ENCODE assay signal across 17 cellular contexts in genomic region chr12:108419949-108420348, GRCh38.
DNase-seq lines count a peak whose midpoint lies in the region; ATAC-seq and TF ChIP-seq lines count a peak whose summit lies in the region.
"Had no signal": no experiment of that assay in that cellular context is flagged by ENCODE, and none has a peak within 500 bp of the region (broad histone marks: within the 10 kb centered on the region; RNA-seq: fewer than 3 reads in every experiment).

No MANE protein-coding gene starts in this region.

- H3K4me3 Mint-ChIP-seq in activated naive CD8-positive, alpha-beta T cell treated with anti-CD3 and anti-CD28 coated beads, Interleukin-2, amount 50 U/mL, for 24 hours: no peak overlapping the region
- H3K4me3 Mint-ChIP-seq in activated naive CD8-positive, alpha-beta T cell treated with anti-CD3 and anti-CD28 coated beads for 36 hours: no peak overlapping the region
- H3K4me3 Mint-ChIP-seq: IgD-negative memory B cell had no signal

- POLR2A ChIA-PET in PC-9 (lab: Charles Lee; ENCODE audit: unreplicated experiment): no interaction called here

- intact Hi-C loops in PC-9 (cut with micrococcal nuclease; ENCODE audit: unreplicated experiment): no loop called here
- intact Hi-C loops in left ventricle myocardium inferior (cut with micrococcal nuclease): no loop called here

- H3K4me1 ChIP-seq in PC-9 (replicated peaks; ENCODE audit: insufficient read depth) (no peaks in the 10 kb centered on the region), left ventricle myocardium inferior (no peaks in the 10 kb centered on the region)

- no peak for DNase-seq in activated naive CD8-positive, alpha-beta T cell treated with anti-CD3 and anti-CD28 coated beads, Interleukin-2, amount 50 U/mL, for 24 hours
- no peak for DNase-seq in activated naive CD8-positive, alpha-beta T cell treated with anti-CD3 and anti-CD28 coated beads for 36 hours
- DNase-seq in PC-9: no peak
- DNase-seq in choroid plexus epithelial cell (ENCODE audit: low read depth): peak; percentile 9
- no peak for DNase-seq in kidney glomerular epithelial cell (lab: John Stamatoyannopoulos, UW)
- no peak for DNase-seq in midbrain (lab: John Stamatoyannopoulos, UW)
- no peak for DNase-seq in left ventricle myocardium inferior
- DNase-seq: AML-193, Calu3, DMS79 treated with DMSO at 0.1 percent for 48 hours, GF-D8, NCI-H1436 treated with DMSO at 0.1 percent for 48 hours, NCI-H2081, NCI-H345, NCI-H69 had no signal

- no peaks in the 10 kb centered on the region for H3K9me2 ChIP-seq in PC-9 (ENCODE audit: insufficient read depth)

- H3K27ac ChIP-seq in PC-9: no peak overlapping the region
- H3K27ac ChIP-seq in left ventricle myocardium inferior (replicated peaks): no peak overlapping the region

- TF ChIP-seq CTCF in PC-9 (conservative IDR thresholded peaks at IDR 0.05) (no peak), choroid plexus epithelial cell (conservative IDR thresholded peaks at IDR 0.05; ENCODE audit: low read depth, low read length) (no peak), left ventricle myocardium inferior (IDR thresholded peaks at IDR 0.05; ENCODE audit: borderline replicate concordance) (no peak)

- 0 out of 2 replicates have a peak overlapping the region, but pooled peaks have one; percentile 21 for H2AFZ ChIP-seq in PC-9

- peaks cover 3% of the 10 kb centered on the region for H3K27me3 Mint-ChIP-seq in activated naive CD8-positive, alpha-beta T cell treated with anti-CD3 and anti-CD28 coated beads, Interleukin-2, amount 50 U/mL, for 24 hours
- peaks cover 3% of the 10 kb centered on the region for H3K27me3 Mint-ChIP-seq in activated naive CD8-positive, alpha-beta T cell treated with anti-CD3 and anti-CD28 coated beads for 36 hours

- H3F3A ChIP-seq in PC-9 (ENCODE audit: insufficient read depth, low read depth): no peaks in the 10 kb centered on the region

- H3K36me3 Mint-ChIP-seq in activated naive CD8-positive, alpha-beta T cell treated with anti-CD3 and anti-CD28 coated beads, Interleukin-2, amount 50 U/mL, for 24 hours (ENCODE audit: low read depth): no peaks in the 10 kb centered on the region
- no peaks in the 10 kb centered on the region for H3K36me3 Mint-ChIP-seq in activated naive CD8-positive, alpha-beta T cell treated with anti-CD3 and anti-CD28 coated beads for 36 hours
- H3K36me3 Mint-ChIP-seq: IgD-negative memory B cell had no signal

- H4K20me1 ChIP-seq in PC-9 (ENCODE audit: insufficient read depth): no peaks in the 10 kb centered on the region

- BruUV-seq in PC-9 (replicated peaks; lab: Mats Ljungman, UMichigan): no TSS peak

- CTCF ChIA-PET in PC-9 (lab: Charles Lee): no interaction called here

- no peak overlapping the region for H3K4me3 ChIP-seq in PC-9
- H3K4me3 ChIP-seq in choroid plexus epithelial cell (ENCODE audit: low read depth, low read length): no peak overlapping the region
- H3K4me3 ChIP-seq in left ventricle myocardium inferior: no peak overlapping the region

- H3K4me1 Mint-ChIP-seq in activated naive CD8-positive, alpha-beta T cell treated with anti-CD3 and anti-CD28 coated beads, Interleukin-2, amount 50 U/mL, for 24 hours: no peaks in the 10 kb centered on the region
- H3K4me1 Mint-ChIP-seq in activated naive CD8-positive, alpha-beta T cell treated with anti-CD3 and anti-CD28 coated beads for 36 hours: no peaks in the 10 kb centered on the region
- H3K4me1 Mint-ChIP-seq: IgD-negative memory B cell had no signal

- H3K27ac Mint-ChIP-seq in activated naive CD8-positive, alpha-beta T cell treated with anti-CD3 and anti-CD28 coated beads, Interleukin-2, amount 50 U/mL, for 24 hours: peak overlapping the region; percentile 46
- H3K27ac Mint-ChIP-seq in activated naive CD8-positive, alpha-beta T cell treated with anti-CD3 and anti-CD28 coated beads for 36 hours: no peak overlapping the region
- H3K27ac Mint-ChIP-seq: IgD-negative memory B cell had no signal

- H3K27me3 ChIP-seq in PC-9 (ENCODE audit: insufficient read depth, low read depth) (peaks cover 11% of the 10 kb centered on the region), left ventricle myocardium inferior (ENCODE audit: low read depth) (peaks cover 6% of the 10 kb centered on the region)

- H3K4me2 ChIP-seq in PC-9: no peak overlapping the region

- H3K79me2 ChIP-seq in PC-9 (ENCODE audit: low read depth): no peaks in the 10 kb centered on the region

- H3K9me3 Mint-ChIP-seq in activated naive CD8-positive, alpha-beta T cell treated with anti-CD3 and anti-CD28 coated beads, Interleukin-2, amount 50 U/mL, for 24 hours: no peaks in the 10 kb centered on the region
- no peaks in the 10 kb centered on the region for H3K9me3 Mint-ChIP-seq in activated naive CD8-positive, alpha-beta T cell treated with anti-CD3 and anti-CD28 coated beads for 36 hours

- H3K36me3 ChIP-seq in PC-9 (ENCODE audit: low read depth): no peaks in the 10 kb centered on the region
- H3K36me3 ChIP-seq in left ventricle myocardium inferior: no peaks in the 10 kb centered on the region

- H3K9me3 ChIP-seq in PC-9 (ENCODE audit: insufficient read depth, low read depth) (no peaks in the 10 kb centered on the region), left ventricle myocardium inferior (replicated peaks) (peaks cover 4% of the 10 kb centered on the region)

- no peak for ATAC-seq in activated naive CD8-positive, alpha-beta T cell treated with anti-CD3 and anti-CD28 coated beads, Interleukin-2, amount 50 U/mL, for 24 hours
- ATAC-seq: Right ventricle myocardium inferior had no signal
